In genomic region chr9:6015278-6016157, GRCh38 we compare ENCODE assay signal across 8 cellular contexts. TPM values are rescaled to one million over a fixed set of nuclear protein-coding genes. Genes with fewer than 3 reads are reported as not detected.
DNase-seq lines count a peak whose midpoint lies in the region; TF ChIP-seq lines count a peak whose summit lies in the region.

Gene RANBP6 (minus strand): TSS chr9:6015624. CDS start chr9:6015607, 17 bp downstream.

- H2BK15ac ChIP-seq in mesendoderm (replicated peaks; ENCODE audit: low read depth), result no peak within 1 kb of the TSS

- H2BK120ac ChIP-seq in mesendoderm (ENCODE audit: low read depth, low read length), result no peak within 1 kb of the TSS

- H3K4ac ChIP-seq in mesendoderm (ENCODE audit: low read depth, low read length), result peak within 1 kb of the TSS; percentile 10

- H2BK5ac ChIP-seq in mesendoderm (ENCODE audit: low read length), result no peak within 1 kb of the TSS

- H3K56ac ChIP-seq in mesendoderm (ENCODE audit: low read length), result peak within 1 kb of the TSS; percentile 97

- TF ChIP-seq CTCF in GM20000 (IDR thresholded peaks at IDR 0.05; ENCODE audit: extremely low read depth, missing control alignments), result no peak

- H3K4me2 ChIP-seq in mesendoderm (ENCODE audit: low read length), result peak within 1 kb of the TSS; percentile 95

- no peak within 1 kb of the TSS for H3K23ac ChIP-seq in mesendoderm (ENCODE audit: low read length)

- peaks cover 34% of the 10 kb centered on the region for H3K79me2 ChIP-seq in mesendoderm (ENCODE audit: control insufficient read depth, insufficient read depth, low read length)

- H4K8ac ChIP-seq in mesendoderm (ENCODE audit: low read depth, low read length), result peak within 1 kb of the TSS; percentile 97

- H3K79me1 ChIP-seq in mesendoderm (ENCODE audit: low read length), result peaks cover 10% of the 10 kb centered on the region

- H3K27me3 ChIP-seq in endocrine pancreas (ENCODE audit: control insufficient read depth, insufficient read depth, low read length), result no peaks in the 10 kb centered on the region
- no peaks in the 10 kb centered on the region for H3K27me3 ChIP-seq in mesendoderm (ENCODE audit: insufficient read depth, low read length, poor library complexity)

- H3K9me3 ChIP-seq in endocrine pancreas (ENCODE audit: control insufficient read depth, low read length), result no peaks in the 10 kb centered on the region

- H3K36me3 ChIP-seq in endocrine pancreas (ENCODE audit: control insufficient read depth, insufficient read depth, low read length) (no peaks in the 10 kb centered on the region), mesendoderm (ENCODE audit: control insufficient read depth, insufficient read depth, low read length) (no peaks in the 10 kb centered on the region)

- peak within 1 kb of the TSS; percentile 22 for H3K27ac ChIP-seq in mesendoderm (ENCODE audit: low read depth, low read length)

- H3K4me1 ChIP-seq in endocrine pancreas (ENCODE audit: control insufficient read depth, insufficient read depth, low read length), result peaks cover 20% of the 10 kb centered on the region
- H3K4me1 ChIP-seq in mesendoderm (ENCODE audit: control insufficient read depth, low read depth, low read length), result peaks cover 9% of the 10 kb centered on the region

- peak within 1 kb of the TSS; percentile 82 for H4K5ac ChIP-seq in mesendoderm (ENCODE audit: low read length)

- no CpG with 5 or more reads among the region's 43 CpGs for WGBS in mesendoderm (ENCODE audit: extremely low coverage, insufficient coverage, low lambda C conversion rate)

- peak within 1 kb of the TSS; percentile 34 for H3K18ac ChIP-seq in mesendoderm (ENCODE audit: low read length)

- H2AK5ac ChIP-seq in mesendoderm (ENCODE audit: low read length), result no peak within 1 kb of the TSS

- H3K4me3 ChIP-seq in endocrine pancreas (ENCODE audit: control insufficient read depth, insufficient read depth, low read length) (peak within 1 kb of the TSS; percentile 97), mesendoderm (ENCODE audit: low read length) (peak within 1 kb of the TSS; percentile 75)

- DNase-seq in COLO829 (ENCODE audit: low spot score) (peak; percentile 59), GM20000 (ENCODE audit: low spot score) (peak; percentile 87), HS-5 (ENCODE audit: low read depth) (peak; percentile 42), NOMO-1 treated with dmso at 0.1 percent for 144 hours (lab: John Stamatoyannopoulos, UW; ENCODE audit: unreplicated experiment) (peak; percentile 73), mesendoderm (peak; percentile 94)
- peak; percentile 78 for DNase-seq in activated CD8-positive, alpha-beta memory T cell treated with anti-CD3 and anti-CD28 coated beads, Interleukin-2, amount 50 U/mL, for 1 hour (ENCODE audit: extremely low read depth)
- DNase-seq in stimulated activated CD8-positive, alpha-beta memory T cell treated with anti-CD3 and anti-CD28 coated beads, Interleukin-15, amount 100 ng/mL, for 1 hour (ENCODE audit: low read depth), result peak; percentile 83

- H3K9ac ChIP-seq in endocrine pancreas (ENCODE audit: control insufficient read depth, insufficient read depth, low read length) (peak within 1 kb of the TSS; percentile 99), mesendoderm (ENCODE audit: low read length) (peak within 1 kb of the TSS; percentile 70)

RNA-seq across cellular contexts. Expression of gene RANBP6, which starts in this region (rescaled TPM):
- 12.7 TPM for polyA plus RNA-seq in mesendoderm (2013, experiment 1 of 2)
- polyA plus RNA-seq in mesendoderm (2013, experiment 2 of 2), result 13.0 TPM

Comparison
In these comparisons a context has a peak if more than half of its experiments do, and no peak if none do; other contexts are left out.
1. Peak in every context shown above with its lines: DNase-seq, H3K4me3 ChIP-seq and H3K27ac ChIP-seq.
2. DNase-seq: peak in every context shown above with its lines; median percentile 94 in mesendoderm; 87 in GM20000; 83 in stimulated activated CD8-positive, alpha-beta memory T cell treated with anti-CD3 and anti-CD28 coated beads, Interleukin-15, amount 100 ng/mL, for 1 hour; 78 in activated CD8-positive, alpha-beta memory T cell treated with anti-CD3 and anti-CD28 coated beads, Interleukin-2, amount 50 U/mL, for 1 hour; 73 in NOMO-1 treated with dmso at 0.1 percent for 144 hours; 59 in COLO829; 42 in HS-5.